Comparison of ENCODE assay signal across 1 cellular context in genomic region chr3:31918179-31919165, GRCh38.
TF ChIP-seq lines count a peak whose summit lies in the region.

No MANE protein-coding gene starts in this region.

TF ChIP-seq in HepG2, 621 proteins besides CTCF, POLR2A, EP300 and RAD21 (continued from another document):
- TF ChIP-seq ZNF841 (CRISPR knock-in tag; IDR thresholded peaks at IDR 0.05; ENCODE audit: borderline replicate concordance) = no peak
- TF ChIP-seq HOMEZ (CRISPR knock-in tag; IDR thresholded peaks at IDR 0.05; ENCODE audit: low read depth) = no peak
- TF ChIP-seq ZMYM3 (CRISPR knock-in tag; IDR thresholded peaks at IDR 0.05) = peak; percentile 87
- TF ChIP-seq PITX1 (CRISPR knock-in tag; IDR thresholded peaks at IDR 0.05) = no peak
- no peak for TF ChIP-seq ELK4 (CRISPR knock-in tag; IDR thresholded peaks at IDR 0.05; ENCODE audit: borderline replicate concordance)
- TF ChIP-seq ZNF770 (CRISPR knock-in tag; IDR thresholded peaks at IDR 0.05) = peak; percentile 98
- TF ChIP-seq TCF12 (IDR thresholded peaks at IDR 0.05) = no peak
- no peak for TF ChIP-seq TCF12 (CRISPR knock-in tag; IDR thresholded peaks at IDR 0.05)
- no peak for TF ChIP-seq RERE (CRISPR knock-in tag; IDR thresholded peaks at IDR 0.05; ENCODE audit: low read depth)
